In the genomic region with DNA sequence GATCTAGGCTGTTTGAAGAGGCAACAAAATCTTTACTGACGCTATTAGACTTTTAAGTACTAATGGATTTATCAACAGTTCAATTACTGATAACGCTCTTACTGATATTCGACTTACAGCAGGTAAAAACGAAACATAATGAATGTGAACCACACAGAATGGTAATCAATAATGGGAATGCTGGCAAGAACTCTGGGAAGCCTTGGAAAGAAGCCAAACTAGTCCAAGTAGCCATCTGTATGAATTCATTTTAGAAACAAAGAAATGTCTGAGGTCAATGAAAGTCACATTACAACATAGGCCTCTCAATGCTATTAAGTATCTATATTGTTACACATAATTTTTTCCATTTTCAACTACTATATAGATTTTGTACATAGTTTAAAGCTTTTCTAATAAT, we compare ENCODE assay signal across 15 cellular contexts.
"Had no signal": no experiment of that assay in that cellular context is flagged by ENCODE, and none has a peak within 500 bp of the region (broad histone marks: within the 10 kb centered on the region; RNA-seq: fewer than 3 reads in every experiment).

No MANE protein-coding gene starts in this region.

- H3K27ac ChIP-seq: gastrocnemius medialis, heart right ventricle, parathyroid adenoma, thyroid gland had no signal

- H3K27me3 ChIP-seq: gastrocnemius medialis, heart right ventricle, thyroid gland had no signal

- H3K4me1 Mint-ChIP-seq: stimulated activated memory B cell treated with anti-CD40 and anti-IgM and Interleukin-4, amounts not matched to agents 10 μg/mL and 1 μg/mL and 100 μg/mL, for 72 hours had no signal

- H3K9me3 Mint-ChIP-seq: activated naive CD8-positive, alpha-beta T cell treated with anti-CD3 and anti-CD28 coated beads, Interleukin-2, amount 10 ng/mL, durations not matched to agents 7 days and 5 days; activated T-helper 1 cell treated with anti-CD3 and anti-CD28 coated beads, Interleukin-12 subunit alpha, Interleukin-12 subunit beta, Interleukin-2, Interleukin-4 antibody, amounts not matched to agents 30 ng/mL and 10 ng/mL and 1 ng/mL, durations not matched to agents 14 hours and 24 hours and 36 hours; stimulated activated memory B cell treated with anti-CD40 and anti-IgM and Interleukin-4, amounts not matched to agents 10 μg/mL and 1 μg/mL and 100 μg/mL, for 72 hours had no signal

- H3K27ac Mint-ChIP-seq: activated naive CD8-positive, alpha-beta T cell treated with anti-CD3 and anti-CD28 coated beads, Interleukin-2, amount 10 ng/mL, durations not matched to agents 7 days and 5 days; activated T-helper 1 cell treated with anti-CD3 and anti-CD28 coated beads, Interleukin-12 subunit alpha, Interleukin-12 subunit beta, Interleukin-2, Interleukin-4 antibody, amounts not matched to agents 30 ng/mL and 10 ng/mL and 1 ng/mL, durations not matched to agents 14 hours and 24 hours and 36 hours; naive thymus-derived CD8-positive, alpha-beta T cell; stimulated activated memory B cell treated with anti-CD40 and anti-IgM and Interleukin-4, amounts not matched to agents 10 μg/mL and 1 μg/mL and 100 μg/mL, for 72 hours had no signal

- H3K9ac ChIP-seq: parathyroid adenoma had no signal

- H3K36me3 ChIP-seq: gastrocnemius medialis, thyroid gland had no signal

- H3K36me3 Mint-ChIP-seq: stimulated activated memory B cell treated with anti-CD40 and anti-IgM and Interleukin-4, amounts not matched to agents 10 μg/mL and 1 μg/mL and 100 μg/mL, for 72 hours had no signal

- H2AFZ ChIP-seq: parathyroid adenoma had no signal

- H3K4me3 ChIP-seq: gastrocnemius medialis, heart right ventricle, mucosa of descending colon, thyroid gland had no signal

- H3K79me2 ChIP-seq: parathyroid adenoma had no signal

- H3K4me1 ChIP-seq: gastrocnemius medialis, heart right ventricle, parathyroid adenoma had no signal

- DNase-seq: activated CD4-positive, CD25-positive, alpha-beta regulatory T cell treated with anti-CD3 and anti-CD28 coated beads, Interleukin-2, amount 50 U/mL, for 72 hours; activated naive CD8-positive, alpha-beta T cell treated with anti-CD3 and anti-CD28 coated beads, Interleukin-2, amount 10 ng/mL, durations not matched to agents 7 days and 5 days; anterior cingulate cortex; effector memory CD4-positive, alpha-beta T cell; gastrocnemius medialis; heart right ventricle; left colon; mammary epithelial cell; mucosa of descending colon; naive thymus-derived CD8-positive, alpha-beta T cell; stimulated activated CD4-positive, alpha-beta T cell treated with anti-CD3 and anti-CD28 coated beads, Interleukin-2, amount 100 ng/mL, for 48 hours had no signal

- H3K4me3 Mint-ChIP-seq: activated naive CD8-positive, alpha-beta T cell treated with anti-CD3 and anti-CD28 coated beads, Interleukin-2, amount 10 ng/mL, durations not matched to agents 7 days and 5 days; activated T-helper 1 cell treated with anti-CD3 and anti-CD28 coated beads, Interleukin-12 subunit alpha, Interleukin-12 subunit beta, Interleukin-2, Interleukin-4 antibody, amounts not matched to agents 30 ng/mL and 10 ng/mL and 1 ng/mL, durations not matched to agents 14 hours and 24 hours and 36 hours; naive thymus-derived CD8-positive, alpha-beta T cell; stimulated activated memory B cell treated with anti-CD40 and anti-IgM and Interleukin-4, amounts not matched to agents 10 μg/mL and 1 μg/mL and 100 μg/mL, for 72 hours had no signal

- H3K9me3 ChIP-seq: gastrocnemius medialis, mucosa of descending colon, thyroid gland had no signal

- ATAC-seq: gastrocnemius medialis; heart right ventricle; left colon; mucosa of descending colon; naive thymus-derived CD8-positive, alpha-beta T cell; stimulated activated memory B cell treated with anti-CD40 and anti-IgM and Interleukin-4, amounts not matched to agents 10 μg/mL and 1 μg/mL and 100 μg/mL, for 72 hours had no signal

- H3K27me3 Mint-ChIP-seq: activated naive CD8-positive, alpha-beta T cell treated with anti-CD3 and anti-CD28 coated beads, Interleukin-2, amount 10 ng/mL, durations not matched to agents 7 days and 5 days; naive thymus-derived CD8-positive, alpha-beta T cell; stimulated activated memory B cell treated with anti-CD40 and anti-IgM and Interleukin-4, amounts not matched to agents 10 μg/mL and 1 μg/mL and 100 μg/mL, for 72 hours had no signal
